ENCODE assay signal across 1 cellular context in the genomic region with DNA sequence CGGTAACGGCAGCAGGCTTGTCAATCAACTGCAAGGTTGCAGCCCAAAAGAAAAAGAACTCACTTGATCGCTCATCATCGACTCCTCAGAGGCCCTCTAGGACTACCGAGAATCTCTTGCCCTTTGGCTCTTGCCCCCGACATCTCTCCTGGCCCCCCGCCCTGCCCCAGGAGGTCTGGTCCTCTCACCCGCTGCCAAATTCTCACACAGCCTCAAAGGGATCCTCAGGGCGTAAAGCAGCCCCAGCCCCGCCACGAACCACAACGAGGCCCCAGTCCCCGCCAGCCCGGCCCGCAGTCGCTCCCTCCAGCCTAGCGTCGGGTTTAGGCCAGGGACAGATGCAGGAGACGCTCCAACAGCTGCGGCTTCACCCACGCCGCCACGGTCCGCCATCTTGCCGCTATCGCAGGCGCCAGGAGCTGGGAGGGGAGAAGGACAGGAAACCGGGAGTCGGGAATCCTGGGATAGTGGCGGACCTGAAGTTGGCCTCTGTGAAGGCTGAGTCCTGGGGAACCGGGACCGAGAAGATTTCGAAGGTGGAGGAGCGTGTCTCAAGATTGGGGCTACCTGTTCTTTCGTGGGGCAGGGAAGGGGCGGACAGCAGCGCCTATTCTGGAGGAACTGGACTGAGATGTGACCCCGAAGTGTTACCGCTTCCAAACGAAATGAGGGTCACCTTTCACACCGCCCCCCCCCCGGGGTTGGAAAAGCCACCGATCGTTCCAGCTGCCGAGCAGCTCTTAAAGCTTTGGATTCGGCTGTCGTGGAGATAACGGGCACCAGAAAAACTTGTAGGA.
TF ChIP-seq lines count a peak whose summit lies in the region.

A gene with protein sequence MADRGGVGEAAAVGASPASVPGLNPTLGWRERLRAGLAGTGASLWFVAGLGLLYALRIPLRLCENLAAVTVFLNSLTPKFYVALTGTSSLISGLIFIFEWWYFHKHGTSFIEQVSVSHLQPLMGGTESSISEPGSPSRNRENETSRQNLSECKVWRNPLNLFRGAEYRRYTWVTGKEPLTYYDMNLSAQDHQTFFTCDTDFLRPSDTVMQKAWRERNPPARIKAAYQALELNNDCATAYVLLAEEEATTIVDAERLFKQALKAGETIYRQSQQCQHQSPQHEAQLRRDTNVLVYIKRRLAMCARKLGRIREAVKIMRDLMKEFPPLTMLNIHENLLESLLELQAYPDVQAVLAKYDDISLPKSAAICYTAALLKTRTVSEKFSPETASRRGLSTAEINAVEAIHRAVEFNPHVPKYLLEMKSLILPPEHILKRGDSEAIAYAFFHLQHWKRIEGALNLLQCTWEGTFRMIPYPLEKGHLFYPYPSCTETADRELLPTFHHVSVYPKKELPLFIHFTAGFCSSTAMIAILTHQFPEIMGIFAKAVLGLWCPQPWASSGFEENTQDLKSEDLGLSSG (minus strand): TSS at position 421 of the 797 bp plus-strand sequence. CDS start 28 bp downstream, at position 393.

TF ChIP-seq in PFSK-1, 5 proteins besides CTCF, POLR2A, EP300 and RAD21 (continued from another document):
- TF ChIP-seq, protein P1, sequence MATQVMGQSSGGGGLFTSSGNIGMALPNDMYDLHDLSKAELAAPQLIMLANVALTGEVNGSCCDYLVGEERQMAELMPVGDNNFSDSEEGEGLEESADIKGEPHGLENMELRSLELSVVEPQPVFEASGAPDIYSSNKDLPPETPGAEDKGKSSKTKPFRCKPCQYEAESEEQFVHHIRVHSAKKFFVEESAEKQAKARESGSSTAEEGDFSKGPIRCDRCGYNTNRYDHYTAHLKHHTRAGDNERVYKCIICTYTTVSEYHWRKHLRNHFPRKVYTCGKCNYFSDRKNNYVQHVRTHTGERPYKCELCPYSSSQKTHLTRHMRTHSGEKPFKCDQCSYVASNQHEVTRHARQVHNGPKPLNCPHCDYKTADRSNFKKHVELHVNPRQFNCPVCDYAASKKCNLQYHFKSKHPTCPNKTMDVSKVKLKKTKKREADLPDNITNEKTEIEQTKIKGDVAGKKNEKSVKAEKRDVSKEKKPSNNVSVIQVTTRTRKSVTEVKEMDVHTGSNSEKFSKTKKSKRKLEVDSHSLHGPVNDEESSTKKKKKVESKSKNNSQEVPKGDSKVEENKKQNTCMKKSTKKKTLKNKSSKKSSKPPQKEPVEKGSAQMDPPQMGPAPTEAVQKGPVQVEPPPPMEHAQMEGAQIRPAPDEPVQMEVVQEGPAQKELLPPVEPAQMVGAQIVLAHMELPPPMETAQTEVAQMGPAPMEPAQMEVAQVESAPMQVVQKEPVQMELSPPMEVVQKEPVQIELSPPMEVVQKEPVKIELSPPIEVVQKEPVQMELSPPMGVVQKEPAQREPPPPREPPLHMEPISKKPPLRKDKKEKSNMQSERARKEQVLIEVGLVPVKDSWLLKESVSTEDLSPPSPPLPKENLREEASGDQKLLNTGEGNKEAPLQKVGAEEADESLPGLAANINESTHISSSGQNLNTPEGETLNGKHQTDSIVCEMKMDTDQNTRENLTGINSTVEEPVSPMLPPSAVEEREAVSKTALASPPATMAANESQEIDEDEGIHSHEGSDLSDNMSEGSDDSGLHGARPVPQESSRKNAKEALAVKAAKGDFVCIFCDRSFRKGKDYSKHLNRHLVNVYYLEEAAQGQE (IDR thresholded peaks at IDR 0.05; ENCODE audit: insufficient read depth in 1 of 2, low read depth in 2 of 2, low read length in 2 of 2): 0 out of 4 replicates have a peak, but pooled peaks of 1 of the 2 experiments have one; percentile 18
